Comparison of ENCODE assay signal across 20 cellular contexts in genomic region chr10:35466661-35467060, GRCh38.
A peak's percentile ranks its signal among the peaks of the same experiment; 100 is the strongest.
DNase-seq lines count a peak whose midpoint lies in the region; ATAC-seq, FAIRE-seq and TF ChIP-seq lines count a peak whose summit lies in the region.
"Had no signal": no experiment of that assay in that cellular context is flagged by ENCODE, and none has a peak within 500 bp of the region (broad histone marks: within the 10 kb centered on the region; RNA-seq: fewer than 3 reads in every experiment).

No MANE protein-coding gene starts in this region.

- no peaks in the 10 kb centered on the region for H3K36me3 Mint-ChIP-seq in H9 (ENCODE audit: insufficient read depth in 1 of 3, low read depth in 3 of 3)
- H3K36me3 Mint-ChIP-seq: CD8-positive, alpha-beta memory T cell had no signal

- CTCF ChIA-PET in HepG2 (lab: Yijun Ruan, JAX; ENCODE audit: low intra/inter-chr PET ratio, low total read pairs), result no interaction called here
- CTCF ChIA-PET in H1 (lab: Charles Lee; ENCODE audit: partially characterized antibody), result no interaction called here

- H3K23me2 ChIP-seq in H9 (ENCODE audit: insufficient read length, low read depth, low read length, poor library complexity, severe bottlenecking), result no peaks in the 10 kb centered on the region
- H3K23me2 ChIP-seq in H1 (ENCODE audit: low read depth, low read length), result peaks cover 5% of the 10 kb centered on the region; the same call in 1 of the 2 replicates

- no peak overlapping the region for H2AK5ac ChIP-seq in H9 (ENCODE audit: insufficient read length, low read length)
- H2AK5ac ChIP-seq in H1 (ENCODE audit: low read depth, low read length), result 0 out of 2 replicates have a peak overlapping the region, but pooled peaks have one; percentile 82

- H4K8ac ChIP-seq in H9 (replicated peaks; ENCODE audit: insufficient read length, low read depth, low read length), result no peak overlapping the region
- no peak overlapping the region for H4K8ac ChIP-seq in H1 (ENCODE audit: extremely low read depth, insufficient read depth, low read length)

- peaks cover 4% of the 10 kb centered on the region for H3K79me1 ChIP-seq in H9 (ENCODE audit: insufficient read depth, low read depth, low read length, poor library complexity, severe bottlenecking)
- peaks cover 7% of the 10 kb centered on the region; the same call in 1 of the 2 replicates for H3K79me1 ChIP-seq in H1 (ENCODE audit: low read depth, low read length)

- 93% methylated on average over 4 of the region's 4 CpGs for WGBS in HepG2 (ENCODE audit: low lambda C conversion rate)
- 89% methylated on average over 4 of the region's 4 CpGs for WGBS in right lobe of liver (ENCODE audit: insufficient coverage, low coverage, low lambda C conversion rate, missing lambda C conversion rate)
- no CpG with 5 or more reads among the region's 4 CpGs for WGBS in H9 (ENCODE audit: extremely low coverage, insufficient read length, low lambda C conversion rate)
- 98% methylated on average over 4 of the region's 4 CpGs; no CpG with 5 or more reads in 1 of the 2 experiments for WGBS in H1 (ENCODE audit: extremely low coverage in 1 of 2, insufficient coverage in 1 of 2, insufficient read length in 1 of 2, insufficient replicate concordance in 2 of 2, low coverage in 1 of 2, low lambda C conversion rate in 2 of 2, missing lambda C conversion rate in 1 of 2), 2 experiments

- no peak for ATAC-seq in HepG2
- ATAC-seq in right lobe of liver, result no peak
- no peak for ATAC-seq in HG03469 (IDR thresholded peaks at IDR 0.05; ENCODE audit: unreplicated experiment)
- no peak for ATAC-seq in GM18505 (IDR thresholded peaks at IDR 0.05; ENCODE audit: unreplicated experiment)
- ATAC-seq: GM12878, HCT116 had no signal

- TF ChIP-seq CTCF in HepG2 (CRISPR knock-in tag; IDR thresholded peaks at IDR 0.05) (no peak), right lobe of liver (IDR thresholded peaks at IDR 0.05) (no peak), H9 (conservative IDR thresholded peaks at IDR 0.05) (no peak), H1 (IDR thresholded peaks at IDR 0.05; ENCODE audit: control extremely low read depth in 1 of 3, insufficient read depth in 1 of 3, low read depth in 1 of 3, low read length in 3 of 3) (no peak)

- H4K20me1 ChIP-seq in HepG2 (ENCODE audit: insufficient read depth, low read length), result peaks cover 34% of the 10 kb centered on the region
- no peaks in the 10 kb centered on the region for H4K20me1 ChIP-seq in H9 (ENCODE audit: control insufficient read depth, insufficient read depth, insufficient read length)
- peaks cover 0 to 14% of the 10 kb centered on the region in 2 experiments for H4K20me1 ChIP-seq in H1 (replicated peaks in 1 of 2; ENCODE audit: control insufficient read depth in 1 of 2, insufficient read depth in 2 of 2, low read length in 2 of 2)

- H3K4me1 Mint-ChIP-seq in H9, result peaks cover 38 to 44% of the 10 kb centered on the region in 2 experiments

- H3K79me2 ChIP-seq in HepG2 (ENCODE audit: insufficient read depth, low read length), result peaks cover 85% of the 10 kb centered on the region
- H3K79me2 ChIP-seq in H9 (ENCODE audit: insufficient read depth, low read length), result peaks cover 6% of the 10 kb centered on the region; the same call in 1 of the 2 replicates
- peaks cover 0 to 80% of the 10 kb centered on the region in 2 experiments; a peak in 3 of 4 replicates for H3K79me2 ChIP-seq in H1 (ENCODE audit: control insufficient read depth in 1 of 2, insufficient read depth in 2 of 2, low read length in 2 of 2)

- H2BK5ac ChIP-seq in H9 (ENCODE audit: insufficient read length, low read length) (no peak overlapping the region), H1 (ENCODE audit: low read depth, low read length) (peak overlapping the region; percentile 60; the same call in 1 of the 2 replicates)

- no peak for TF ChIP-seq EP300 in HepG2 (IDR thresholded peaks at IDR 0.05; ENCODE audit: low read depth in 2 of 2, low read length in 2 of 2)
- no peak for TF ChIP-seq EP300 in HepG2 (CRISPR knock-in tag; IDR thresholded peaks at IDR 0.05; ENCODE audit: borderline replicate concordance)
- TF ChIP-seq EP300 in H1 (IDR thresholded peaks at IDR 0.05; ENCODE audit: borderline replicate concordance in 1 of 2, low read depth in 2 of 2, low read length in 2 of 2), result no peak

- H3K4ac ChIP-seq in H9 (ENCODE audit: low read depth, low read length) (no peak overlapping the region), H1 (replicated peaks; ENCODE audit: insufficient read length, low read depth, low read length) (no peak overlapping the region)

- no peak overlapping the region for H3K23ac ChIP-seq in H9 (ENCODE audit: insufficient read length, low read depth, low read length)
- H3K23ac ChIP-seq in H1 (ENCODE audit: insufficient read length), result no peak overlapping the region

- no peak for FAIRE-seq in HepG2 (lab: Jason Lieb, UNC)
- no peak for FAIRE-seq in H1 (lab: Jason Lieb, UNC)
- FAIRE-seq: D721Med, GM12878 had no signal

- DNase-seq in HepG2 (ENCODE audit: low spot score) (no peak), right lobe of liver (no peak), H9 (no peak), H1 (ENCODE audit: low read depth in 1 of 2, low spot score in 2 of 2) (no peak), hypothalamus (lab: John Stamatoyannopoulos, UW) (no peak)
- DNase-seq: CD4-positive, alpha-beta T cell; CD8-positive, alpha-beta memory T cell; DMS 273 treated with DMSO at 0.1 percent for 48 hours; DMS79; EL; GDM1; GOT3; H7 had no signal

- no peak overlapping the region for H3K4me3 Mint-ChIP-seq in H9
- H3K4me3 Mint-ChIP-seq: CD14-positive monocyte; CD4-positive, alpha-beta T cell; CD8-positive, alpha-beta memory T cell had no signal

- H3K27ac Mint-ChIP-seq in H9, result no peak overlapping the region
- H3K27ac Mint-ChIP-seq: CD14-positive monocyte; CD4-positive, alpha-beta T cell had no signal

- H2AFZ ChIP-seq in HepG2 (ENCODE audit: low read length) (no peak overlapping the region), H9 (ENCODE audit: low read length) (no peak overlapping the region), H1 (ENCODE audit: low read length) (no peak overlapping the region)

- no TSS peak for BruUV-seq in HepG2 (replicated peaks; lab: Mats Ljungman, UMichigan)

- H2BK20ac ChIP-seq in H9 (ENCODE audit: low read depth, low read length, poor library complexity, severe bottlenecking) (no peak overlapping the region), H1 (ENCODE audit: low read length) (0 out of 2 replicates have a peak overlapping the region, but pooled peaks have one; percentile 64)

- no peak overlapping the region for H2BK15ac ChIP-seq in H9 (ENCODE audit: low read depth, low read length)
- no peak overlapping the region for H2BK15ac ChIP-seq in H1 (ENCODE audit: low read length)

- no peak for TF ChIP-seq POLR2A in HepG2 (IDR thresholded peaks at IDR 0.05; ENCODE audit: insufficient read depth in 1 of 2, low read depth in 2 of 2, low read length in 2 of 2)
- TF ChIP-seq POLR2A in right lobe of liver (IDR thresholded peaks at IDR 0.05), result no peak
- no peak for TF ChIP-seq POLR2A in H1 (IDR thresholded peaks at IDR 0.05; ENCODE audit: control extremely low read depth in 1 of 2, low read depth in 2 of 2, low read length in 2 of 2)
- TF ChIP-seq POLR2A in GM18505 (IDR thresholded peaks at IDR 0.05; ENCODE audit: borderline replicate concordance, extremely low read depth, insufficient read depth, insufficient read length), result no peak

- H3K27me3 Mint-ChIP-seq in H9 (ENCODE audit: low read depth), result no peaks in the 10 kb centered on the region
- H3K27me3 Mint-ChIP-seq: CD4-positive, alpha-beta T cell; CD8-positive, alpha-beta memory T cell had no signal

- no peaks in the 10 kb centered on the region; a peak in 1 of 5 replicates for H3K36me3 ChIP-seq in HepG2 (replicated peaks in 1 of 2; ENCODE audit: control insufficient read depth in 1 of 2, insufficient read depth in 2 of 2, low read length in 2 of 2)
- H3K36me3 ChIP-seq in right lobe of liver, result no peaks in the 10 kb centered on the region
- H3K36me3 ChIP-seq in H1 (ENCODE audit: control insufficient read depth in 2 of 4, insufficient read depth in 4 of 4, low read length in 3 of 4), result no peaks in the 10 kb centered on the region; a peak in 1 of 8 replicates

- H2BK120ac ChIP-seq in H9 (ENCODE audit: low read depth, low read length, poor library complexity, severe bottlenecking), result no peak overlapping the region
- H2BK120ac ChIP-seq in H1 (replicated peaks; ENCODE audit: low read depth, low read length), result peak overlapping the region; percentile 3

- H3K56ac ChIP-seq in H9 (ENCODE audit: insufficient read length, low read depth, low read length) (no peak overlapping the region), H1 (replicated peaks; ENCODE audit: insufficient read length, low read depth, low read length) (no peak overlapping the region)

- H2BK12ac ChIP-seq in H9 (ENCODE audit: insufficient read length, low read depth, low read length) (no peak overlapping the region), H1 (ENCODE audit: low read depth, low read length) (peak overlapping the region; percentile 18; the same call in 1 of the 2 replicates)

- H3K14ac ChIP-seq in H9 (ENCODE audit: insufficient read depth, low read length), result 0 out of 2 replicates have a peak overlapping the region, but pooled peaks have one; percentile 18
- no peak overlapping the region for H3K14ac ChIP-seq in H1 (ENCODE audit: insufficient read length)

- H3K18ac ChIP-seq in H9 (ENCODE audit: insufficient read length, low read depth, low read length) (no peak overlapping the region), H1 (ENCODE audit: extremely low read depth, low read length) (no peak overlapping the region; the same call in 1 of the 2 replicates)

- H4K91ac ChIP-seq in H9 (ENCODE audit: insufficient read length, low read depth, low read length) (no peak overlapping the region), H1 (replicated peaks; ENCODE audit: insufficient read length, low read length) (no peak overlapping the region)

- intact Hi-C loops in HepG2 (cut with micrococcal nuclease; ENCODE audit: unreplicated experiment), result no loop called here
- intact Hi-C loops in right lobe of liver (cut with DNase I), result no loop called here

- H3K4me1 ChIP-seq in HepG2 (ENCODE audit: insufficient read depth, low read length) (peaks cover 69% of the 10 kb centered on the region), right lobe of liver (peaks cover 0 to 43% (median 22%) of the 10 kb centered on the region in 4 donors), H9 (ENCODE audit: insufficient read depth, low read length) (peaks cover 23% of the 10 kb centered on the region; the same call in 1 of the 2 replicates), H1 (replicated peaks in 1 of 4; ENCODE audit: control insufficient read depth in 3 of 4, insufficient read depth in 4 of 4, low read length in 3 of 4) (peaks cover 27 to 57% (median 36%) of the 10 kb centered on the region in 4 experiments)

- no peak for TF ChIP-seq RAD21 in HepG2 (CRISPR knock-in tag; IDR thresholded peaks at IDR 0.05)
- no peak for TF ChIP-seq RAD21 in H1 (IDR thresholded peaks at IDR 0.05 in 1 of 2, conservative IDR thresholded peaks at IDR 0.05 in 1 of 2; ENCODE audit: low read depth in 2 of 2, low read length in 2 of 2)

- H3K27me3 ChIP-seq in HepG2 (ENCODE audit: control insufficient read depth in 1 of 2, insufficient read depth in 2 of 2, low read length in 2 of 2), result no peaks in the 10 kb centered on the region
- no peaks in the 10 kb centered on the region for H3K27me3 ChIP-seq in right lobe of liver
- H3K27me3 ChIP-seq in H9 (ENCODE audit: insufficient read depth, low read length), result no peaks in the 10 kb centered on the region
- no peaks in the 10 kb centered on the region for H3K27me3 ChIP-seq in H1 (replicated peaks in 1 of 4; ENCODE audit: control insufficient read depth in 3 of 4, extremely low read depth in 1 of 4, insufficient read depth in 3 of 4, low read length in 3 of 4)

- no peak overlapping the region for H4K5ac ChIP-seq in H9 (ENCODE audit: insufficient read length, low read depth, low read length)
- H4K5ac ChIP-seq in H1 (ENCODE audit: insufficient read length, low read depth, low read length), result no peak overlapping the region

- H3K4me2 ChIP-seq in HepG2 (ENCODE audit: low read depth, low read length) (no peak overlapping the region), H9 (ENCODE audit: insufficient read depth, insufficient read length, low read length) (no peak overlapping the region), H1 (ENCODE audit: insufficient read depth in 1 of 2, low read depth in 2 of 2, low read length in 2 of 2) (no peak overlapping the region)

- no peak overlapping the region for H3K4me3 ChIP-seq in HepG2 (replicated peaks in 1 of 3; ENCODE audit: insufficient read depth in 1 of 3, low read depth in 2 of 3, low read length in 3 of 3)
- H3K4me3 ChIP-seq in right lobe of liver, result no peak overlapping the region
- no peak overlapping the region for H3K4me3 ChIP-seq in H1 (ENCODE audit: extremely low read depth in 1 of 4, insufficient read depth in 2 of 4, low read depth in 3 of 4, low read length in 4 of 4)
- H3K4me3 ChIP-seq: GM12878 had no signal

- H3T11ph ChIP-seq in H9 (ENCODE audit: low read length), result no peak overlapping the region

- in situ Hi-C loops in HepG2 (cut with HindIII; ENCODE audit: extremely low pct_ligation_motif_present, low pct_unique_long_range_greater_than_20kb), result no loop called here

- H3K9me3 ChIP-seq in HepG2 (ENCODE audit: low read length) (no peaks in the 10 kb centered on the region), right lobe of liver (no peaks in the 10 kb centered on the region), H9 (ENCODE audit: control insufficient read depth, low read depth, low read length) (no peaks in the 10 kb centered on the region), H1 (ENCODE audit: insufficient read depth in 2 of 2, low read depth in 1 of 2, low read length in 1 of 2) (no peaks in the 10 kb centered on the region)

- H3K27ac ChIP-seq in HepG2 (ENCODE audit: extremely low read length, insufficient read depth, low read length) (no peak overlapping the region), right lobe of liver (no peak overlapping the region), H9 (ENCODE audit: insufficient read length, low read depth, low read length) (no peak overlapping the region), H1 (ENCODE audit: low read depth, low read length) (no peak overlapping the region), temporal lobe (ENCODE audit: low read depth, low read length) (peak overlapping the region; percentile 75)

- POLR2A ChIA-PET in HepG2 (lab: Yijun Ruan, JAX) (no interaction called here), H1 (lab: Charles Lee; ENCODE audit: partially characterized antibody) (no interaction called here)

- H3K9ac ChIP-seq in HepG2 (ENCODE audit: insufficient read depth, low read depth, low read length) (no peak overlapping the region), H9 (ENCODE audit: extremely low read depth, insufficient read length, low read length) (no peak overlapping the region), H1 (replicated peaks in 1 of 4; ENCODE audit: extremely low read depth in 1 of 4, low read depth in 3 of 4, low read length in 3 of 4) (no peak overlapping the region; a peak in 1 of 7 replicates)

- no peaks in the 10 kb centered on the region for H3K9me3 Mint-ChIP-seq in H9
- H3K9me3 Mint-ChIP-seq: CD14-positive monocyte; CD4-positive, alpha-beta T cell; CD8-positive, alpha-beta memory T cell had no signal
